ENCODE assay signal across 18 cellular contexts in the genomic region with DNA sequence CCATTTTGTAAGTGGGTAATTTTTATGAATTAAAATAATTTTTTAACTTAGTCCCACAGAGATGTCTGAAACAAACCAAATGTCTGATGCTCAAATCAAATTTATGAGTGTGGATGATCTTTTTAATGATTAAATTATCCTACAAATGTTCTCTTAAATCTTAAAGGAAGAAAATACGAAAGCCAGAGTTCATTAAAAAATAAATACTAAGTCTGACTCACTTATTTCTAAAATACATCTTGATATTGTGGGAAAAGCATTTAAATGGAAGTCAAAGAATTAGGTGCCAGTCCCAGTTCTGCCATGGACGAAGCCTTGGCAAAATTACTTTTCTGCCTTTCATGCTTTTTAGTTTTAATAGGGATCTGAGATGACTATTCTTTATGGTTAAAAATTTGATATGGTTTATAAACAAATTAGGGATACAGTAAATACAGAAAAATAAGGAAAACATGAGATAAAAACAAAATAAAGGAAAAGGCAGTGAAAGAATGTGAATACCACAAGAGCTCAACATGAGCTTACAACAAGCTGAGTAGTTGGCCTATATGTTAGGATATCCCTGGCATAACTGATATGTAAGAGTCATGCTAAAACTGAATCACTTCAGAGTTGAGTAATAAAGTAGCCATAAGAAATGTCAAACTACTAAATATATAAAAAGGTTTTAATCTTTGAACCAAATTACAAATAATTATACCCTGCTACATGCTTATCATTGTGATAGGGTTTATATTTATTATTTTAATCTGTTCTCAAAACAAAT. TPM values are rescaled to one million over a fixed set of nuclear protein-coding genes. Genes with fewer than 3 reads are reported as not detected.
DNase-seq lines count a peak whose midpoint lies in the region; ATAC-seq, FAIRE-seq and TF ChIP-seq lines count a peak whose summit lies in the region.
"Had no signal": no experiment of that assay in that cellular context is flagged by ENCODE, and none has a peak within 500 bp of the region (broad histone marks: within the 10 kb centered on the region; RNA-seq: fewer than 3 reads in every experiment).

No MANE protein-coding gene starts in this region.

- TF ChIP-seq CTCF in MCF 10A (IDR thresholded peaks at IDR 0.05; ENCODE audit: unreplicated experiment) (no peak), breast epithelium (IDR thresholded peaks at IDR 0.05) (no peak), foreskin keratinocyte (conservative IDR thresholded peaks at IDR 0.05) (no peak), thyroid gland (IDR thresholded peaks at IDR 0.05) (no peak), coronary artery (IDR thresholded peaks at IDR 0.05) (no peak)

- H3K9ac ChIP-seq in adipocyte (ENCODE audit: low read length): no peak overlapping the region
- H3K9ac ChIP-seq: neural progenitor cell had no signal

- CTCF ChIA-PET in MCF 10A (lab: Yijun Ruan, JAX): interaction anchor here (0.7 kb wide), 1 partner anchor 63 kb away, joined by 4 read pairs; no protein-coding TSS in a partner anchor

- FAIRE-seq in frontal cortex (lab: Jason Lieb, UNC): no peak

- H3K36me3 Mint-ChIP-seq in MCF 10A (ENCODE audit: insufficient read depth, unreplicated experiment): no peaks in the 10 kb centered on the region

- H3K27me3 Mint-ChIP-seq in MCF 10A (ENCODE audit: insufficient read depth, unreplicated experiment): no peaks in the 10 kb centered on the region

- no peak for DNase-seq in MCF 10A (ENCODE audit: unreplicated experiment)
- DNase-seq in breast epithelium (ENCODE audit: low spot score in 2 of 2): no peak
- peak; percentile 67 for DNase-seq in adipocyte (ENCODE audit: low read depth)
- peak in 1 of 2 donors; percentile 49 for DNase-seq in foreskin keratinocyte
- DNase-seq in thyroid gland: no peak
- DNase-seq in NCI-H2029 treated with DMSO at 0.1 percent for 48 hours (lab: John Stamatoyannopoulos, UW): no peak
- DNase-seq in frontal cortex (ENCODE audit: low spot score in 2 of 2): no peak
- no peak for DNase-seq in coronary artery (ENCODE audit: low spot score)
- DNase-seq: activated CD4-positive, alpha-beta T cell treated with anti-CD3 and anti-CD28 coated beads, Interleukin-2, amount 50 U/mL, for 48 hours; hypothalamus; NCI-H1436; NCI-H524 treated with DMSO at 0.1 percent for 48 hours; Right ventricle myocardium superior; spleen; T1000 had no signal

- TF ChIP-seq POLR2A in breast epithelium (IDR thresholded peaks at IDR 0.05) (no peak), thyroid gland (IDR thresholded peaks at IDR 0.05) (no peak)

- peak overlapping the region; percentile 7 for H3K27ac Mint-ChIP-seq in MCF 10A (ENCODE audit: low read depth, unreplicated experiment)
- H3K27ac Mint-ChIP-seq: neural progenitor cell had no signal

- H3K4me3 Mint-ChIP-seq in MCF 10A (ENCODE audit: unreplicated experiment): no peak overlapping the region
- H3K4me3 Mint-ChIP-seq: neural progenitor cell had no signal

- H3K4me3 ChIP-seq in breast epithelium (no peak overlapping the region), adipocyte (ENCODE audit: low read length) (no peak overlapping the region), thyroid gland (replicated peaks in 1 of 3) (no peak overlapping the region), coronary artery (no peak overlapping the region)
- H3K4me3 ChIP-seq: lung, neural progenitor cell, spleen, tibial nerve had no signal

- intact Hi-C loops in MCF 10A (cut with micrococcal nuclease) (no loop called here), breast epithelium (cut with DNase I; ENCODE audit: low total_unique reads) (no loop called here), thyroid gland (cut with DNase I) (no loop called here)

- H3K27me3 ChIP-seq in breast epithelium (no peaks in the 10 kb centered on the region), adipocyte (replicated peaks; ENCODE audit: control insufficient read depth, insufficient read depth, low read length) (no peaks in the 10 kb centered on the region), foreskin keratinocyte (no peaks in the 10 kb centered on the region), thyroid gland (no peaks in the 10 kb centered on the region)
- H3K27me3 ChIP-seq: neural progenitor cell, spleen, tibial nerve had no signal

- no peaks in the 10 kb centered on the region for H3K4me1 Mint-ChIP-seq in MCF 10A (ENCODE audit: insufficient read depth, unreplicated experiment)

- H3K4me1 ChIP-seq in breast epithelium (no peaks in the 10 kb centered on the region), adipocyte (ENCODE audit: control insufficient read depth, insufficient read depth, low read length) (peaks cover 42% of the 10 kb centered on the region), foreskin keratinocyte (peaks cover 3% of the 10 kb centered on the region), thyroid gland (peaks cover 4% of the 10 kb centered on the region in 2 donors)

- H3K27ac ChIP-seq in breast epithelium: no peak overlapping the region
- no peak overlapping the region for H3K27ac ChIP-seq in foreskin keratinocyte
- peak overlapping the region; percentile 39 to 66 (median 44) for H3K27ac ChIP-seq in thyroid gland
- no peak overlapping the region for H3K27ac ChIP-seq in coronary artery
- H3K27ac ChIP-seq: neural progenitor cell, tibial nerve had no signal

- POLR2A ChIA-PET in MCF 10A (lab: Yijun Ruan, JAX): no interaction called here

- H3K9me3 ChIP-seq in breast epithelium (no peaks in the 10 kb centered on the region), adipocyte (ENCODE audit: control insufficient read depth, low read length) (no peaks in the 10 kb centered on the region), thyroid gland (no peaks in the 10 kb centered on the region)
- H3K9me3 ChIP-seq: spleen, tibial nerve had no signal

- peak; percentile 61 for ATAC-seq in foreskin keratinocyte

- H3K9me3 Mint-ChIP-seq in MCF 10A (ENCODE audit: unreplicated experiment): no peaks in the 10 kb centered on the region
- H3K9me3 Mint-ChIP-seq: neural progenitor cell had no signal

- BruUV-seq in MCF 10A (replicated peaks; lab: Mats Ljungman, UMichigan): no TSS peak

- 73 to 93% methylated on average over 2 of the region's 2 CpGs for WGBS in thyroid gland, 2 donors

- H3K36me3 ChIP-seq in breast epithelium (no peaks in the 10 kb centered on the region), adipocyte (ENCODE audit: control insufficient read depth, insufficient read depth, low read length, severe bottlenecking) (no peaks in the 10 kb centered on the region), thyroid gland (no peaks in the 10 kb centered on the region)
- H3K36me3 ChIP-seq: tibial nerve had no signal

RNA-seq across cellular contexts. Expression of a gene that starts 9.2 kb away (rescaled TPM):
- total RNA-seq in MCF 10A (2022) (9.0 and 11.1 TPM in 2 replicates), breast epithelium (1 to 10 TPM; 2.2 to 9.7 (median 4.9) TPM), foreskin keratinocyte (11.0 and 12.6 TPM in 2 replicates), thyroid gland (1 to 10 TPM; 2.1 to 4.6 (median 3.9) TPM), frontal cortex (13.0 TPM)
- polyA plus RNA-seq in foreskin keratinocyte: 11.2 and 14.5 TPM in 2 replicates

Comparison
In these comparisons a context has a peak if more than half of its experiments do, and no peak if none do; other contexts are left out.
1. H3K27ac ChIP-seq: peak in thyroid gland (3 of 3); none in breast epithelium (0 of 2), foreskin keratinocyte (single experiment) and coronary artery (0 of 2).